Comparison of ENCODE assay signal across 21 cellular contexts in the genomic region with DNA sequence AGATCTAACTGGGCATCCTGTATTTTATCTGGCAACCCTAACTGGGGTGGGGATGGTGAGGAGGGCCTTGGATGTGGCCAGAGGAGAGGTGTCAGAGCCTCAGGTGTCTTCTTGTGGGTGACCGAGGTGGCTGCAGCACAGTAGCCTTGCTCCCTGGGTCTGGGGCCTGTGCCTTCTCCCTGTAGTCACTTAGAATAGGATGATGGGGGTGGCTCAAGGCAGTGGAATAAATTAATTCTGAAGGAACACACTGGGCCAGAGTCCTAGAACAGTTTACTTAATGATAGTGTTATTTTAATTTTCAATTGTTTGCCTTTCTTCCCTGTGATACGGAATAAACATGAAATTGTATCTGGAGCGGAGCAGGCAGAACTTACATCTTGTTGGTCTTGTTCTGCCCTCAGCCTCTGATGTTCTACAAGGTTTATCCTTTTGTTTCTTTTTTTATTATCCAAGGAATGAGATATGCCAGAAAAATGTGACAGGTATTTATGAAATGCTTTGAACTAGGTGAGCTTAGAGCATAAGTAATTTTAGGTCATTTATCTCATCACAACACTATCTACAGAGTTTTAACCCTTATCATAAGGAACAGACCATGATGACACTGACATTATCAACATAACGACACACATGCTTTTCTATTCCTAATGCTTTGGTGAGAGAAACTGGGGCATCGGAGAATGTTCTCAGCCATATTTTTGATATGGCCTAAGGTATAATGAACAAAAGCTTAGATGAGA. TPM values are rescaled to one million over a fixed set of nuclear protein-coding genes. Genes with fewer than 3 reads are reported as not detected.
A peak's percentile ranks its signal among the peaks of the same experiment; 100 is the strongest.
DNase-seq lines count a peak whose midpoint lies in the region; ATAC-seq, FAIRE-seq and TF ChIP-seq lines count a peak whose summit lies in the region.
"Had no signal": no experiment of that assay in that cellular context is flagged by ENCODE, and none has a peak within 500 bp of the region (broad histone marks: within the 10 kb centered on the region; RNA-seq: fewer than 3 reads in every experiment).

No MANE protein-coding gene starts in this region.

- H3K27ac ChIP-seq in C4-2B (peak overlapping the region; percentile 68), WERI-Rb-1 (peak overlapping the region; percentile 29; the same call in 1 of the 2 replicates), kidney (ENCODE audit: low read depth in 2 of 2, low read length in 2 of 2) (peak overlapping the region; percentile 28 to 81), sigmoid colon (peak overlapping the region; percentile 25 to 65 (median 54))

- intact Hi-C loops in kidney (cut with DNase I): no loop called here
- intact Hi-C loops in sigmoid colon (cut with DNase I): no loop called here

- FAIRE-seq in kidney (lab: Jason Lieb, UNC): no peak
- FAIRE-seq: G401.6, GM12892, H1 had no signal

- H3K9ac ChIP-seq in kidney (ENCODE audit: low read length in 2 of 2): no peak overlapping the region

- TF ChIP-seq CTCF in C4-2B (conservative IDR thresholded peaks at IDR 0.05): no peak
- TF ChIP-seq CTCF in WERI-Rb-1 (IDR thresholded peaks at IDR 0.05; ENCODE audit: low read depth, low read length): no peak
- no peak for TF ChIP-seq CTCF in kidney (IDR thresholded peaks at IDR 0.05; ENCODE audit: borderline replicate concordance, extremely low read depth, insufficient read depth)
- no peak for TF ChIP-seq CTCF in sigmoid colon (IDR thresholded peaks at IDR 0.05)

- peaks cover 45 to 75% of the 10 kb centered on the region in 2 donors for H3K4me1 ChIP-seq in kidney (ENCODE audit: control insufficient read depth in 1 of 2, insufficient read depth in 1 of 2, low read depth in 1 of 2, low read length in 2 of 2)
- peaks cover 0 to 98% (median 73%) of the 10 kb centered on the region in 4 donors for H3K4me1 ChIP-seq in sigmoid colon

- no peak overlapping the region for H3K4me3 ChIP-seq in WERI-Rb-1 (ENCODE audit: low read depth, low read length)
- no peak overlapping the region for H3K4me3 ChIP-seq in kidney (ENCODE audit: low read length in 2 of 2)
- no peak overlapping the region for H3K4me3 ChIP-seq in sigmoid colon
- H3K4me3 ChIP-seq: dorsolateral prefrontal cortex had no signal

- H3K27me3 ChIP-seq in WERI-Rb-1 (ENCODE audit: insufficient read depth, low read depth, severe bottlenecking) (no peaks in the 10 kb centered on the region), sigmoid colon (no peaks in the 10 kb centered on the region)
- H3K27me3 ChIP-seq: dorsolateral prefrontal cortex had no signal

- TF ChIP-seq EP300 in sigmoid colon (IDR thresholded peaks at IDR 0.05): no peak

- H3K9me3 ChIP-seq in WERI-Rb-1 (ENCODE audit: severe bottlenecking) (no peaks in the 10 kb centered on the region), kidney (ENCODE audit: control insufficient read depth in 1 of 2, low read length in 2 of 2) (no peaks in the 10 kb centered on the region), sigmoid colon (no peaks in the 10 kb centered on the region)

- H3K36me3 ChIP-seq in WERI-Rb-1 (no peaks in the 10 kb centered on the region; the same call in none of the 2 replicates), kidney (ENCODE audit: control insufficient read depth in 1 of 2, insufficient read depth in 2 of 2, low read length in 2 of 2) (no peaks in the 10 kb centered on the region), sigmoid colon (no peaks in the 10 kb centered on the region)

- 88 to 93% methylated on average over 5 of the region's 5 CpGs for WGBS in sigmoid colon, 2 donors

- no peak for ATAC-seq in HG03280 (IDR thresholded peaks at IDR 0.05; ENCODE audit: unreplicated experiment)
- no peak for ATAC-seq in GM18502 (IDR thresholded peaks at IDR 0.05; ENCODE audit: poor library complexity, unreplicated experiment)
- no peak for ATAC-seq in HG02642 (IDR thresholded peaks at IDR 0.05; ENCODE audit: poor library complexity, unreplicated experiment)

- no peak for TF ChIP-seq POLR2A in sigmoid colon (IDR thresholded peaks at IDR 0.05)

- no peak for DNase-seq in WERI-Rb-1
- no peak for DNase-seq in kidney
- no peak for DNase-seq in sigmoid colon
- no peak for DNase-seq in NCI-H748 (lab: John Stamatoyannopoulos, UW; ENCODE audit: unreplicated experiment)
- DNase-seq: activated CD4-positive, alpha-beta T cell treated with anti-CD3 and anti-CD28 coated beads, Interleukin-2, amount 10 ng/mL, durations not matched to agents 7 days and 5 days; activated naive CD4-positive, alpha-beta T cell treated with anti-CD3 and anti-CD28 coated beads, Interleukin-2, amount 50 U/mL, for 16 hours; activated T-cell treated with anti-CD3 and anti-CD28 coated beads for 4 hours; Calu3; dorsolateral prefrontal cortex; hippocampal formation; NCI-H1694 treated with DMSO at 0.1 percent for 48 hours; posterior cingulate gyrus; stimulated activated naive CD4-positive, alpha-beta T cell treated with Interleukin-2 at 50 U/mL for 16 hours; T1000 had no signal

RNA-seq across cellular contexts. Expression of a gene that starts 51.4 kb away (rescaled TPM):
- total RNA-seq in kidney: 39.0 TPM
- 10.2 TPM for polyA plus RNA-seq in kidney (ENCODE audit: insufficient read depth, low read depth, low replicate concordance)
- 10 to 100 TPM; 32.4 to 54.0 (median 40.7) TPM for total RNA-seq in sigmoid colon
- polyA plus RNA-seq in sigmoid colon: 1 to 10 TPM; 4.2 to 8.4 (median 5.1) TPM
